10 cellular contexts compared by ENCODE assay signal in genomic region chr19:1210227-1210538, GRCh38. TPM values are rescaled to one million over a fixed set of nuclear protein-coding genes. Genes with fewer than 3 reads are reported as not detected.
DNase-seq lines count a peak whose midpoint lies in the region; ATAC-seq and TF ChIP-seq lines count a peak whose summit lies in the region.
"Had no signal": no experiment of that assay in that cellular context is flagged by ENCODE, and none has a peak within 500 bp of the region (broad histone marks: within the 10 kb centered on the region; RNA-seq: fewer than 3 reads in every experiment).

No MANE protein-coding gene starts in this region.

- intact Hi-C loops in sciatic nerve (cut with DNase I) (no loop called here), sigmoid colon (cut with DNase I) (no loop called here)

- WGBS in sigmoid colon, 2 donors: 93 to 94% methylated on average over 13 of the region's 13 CpGs

- H3K27me3 ChIP-seq in sigmoid colon: no peaks in the 10 kb centered on the region
- H3K27me3 ChIP-seq: right lobe of liver, SJSA1 had no signal

- TF ChIP-seq CTCF in RWPE1 (conservative IDR thresholded peaks at IDR 0.05; ENCODE audit: low read depth) (no peak), sigmoid colon (IDR thresholded peaks at IDR 0.05) (no peak)

- DNase-seq in RWPE1 (ENCODE audit: low spot score) (no peak), epithelial cell of prostate (ENCODE audit: low read depth, low spot score) (no peak), sciatic nerve (ENCODE audit: low spot score) (peak; percentile 68), A172 (ENCODE audit: low spot score) (no peak), sigmoid colon (no peak), NCI-H1092 treated with DMSO at 0.1 percent for 48 hours (lab: John Stamatoyannopoulos, UW) (no peak)
- DNase-seq: dermis blood vessel endothelial cell had no signal

- no peak overlapping the region for H3K4me3 ChIP-seq in sigmoid colon
- H3K4me3 ChIP-seq: right lobe of liver, SJSA1 had no signal

- H3K36me3 ChIP-seq in sigmoid colon: peaks cover 0 to 4% (median 0%) of the 10 kb centered on the region in 4 donors

- H3K27ac ChIP-seq in RWPE1 (peak overlapping the region; percentile 98), epithelial cell of prostate (peak overlapping the region; percentile 97), sigmoid colon (peak overlapping the region in 1 of 4 donors; percentile 26)
- H3K27ac ChIP-seq: right lobe of liver, SJSA1 had no signal

- H3K4me1 ChIP-seq in sigmoid colon: peaks cover 4 to 78% (median 71%) of the 10 kb centered on the region in 4 donors

- CTCF ChIA-PET in RWPE1 (lab: Yijun Ruan, JAX): interaction anchor here (0.9 kb wide), 1 partner anchor 31 kb away, joined by 4 read pairs; no protein-coding TSS in a partner anchor

- ATAC-seq in sciatic nerve: no peak
- ATAC-seq: right lobe of liver; stimulated activated memory B cell treated with anti-CD40 and anti-IgM and Interleukin-4, amounts not matched to agents 10 μg/mL and 1 μg/mL and 100 μg/mL, for 72 hours had no signal

- no peaks in the 10 kb centered on the region for H3K9me3 ChIP-seq in sigmoid colon
- H3K9me3 ChIP-seq: right lobe of liver, SJSA1 had no signal

- TF ChIP-seq POLR2A in sigmoid colon (IDR thresholded peaks at IDR 0.05): no peak

- POLR2A ChIA-PET in RWPE1 (lab: Yijun Ruan, JAX; ENCODE audit: low non-redundant PET): interaction anchor here (0.7 kb wide), 1 partner anchor 184 kb away, joined by 3 read pairs; the partner anchor contains the start of gene CNN2

- no peak for TF ChIP-seq EP300 in sigmoid colon (IDR thresholded peaks at IDR 0.05)

RNA-seq across cellular contexts. Expression of gene STK11, which starts 4.6 kb away (rescaled TPM):
- total RNA-seq in sciatic nerve (57.2 TPM), sigmoid colon (10 to 100 TPM; 36.4 to 51.0 (median 42.7) TPM)
- total RNA-seq in A172 (2014; rRNA removed; shearing (Covaris generic)): 87.8 and 98.9 TPM in 2 replicates
- polyA plus RNA-seq in sigmoid colon: 10 to 100 TPM; 31.2 to 86.5 (median 41.8) TPM

RNA-seq across cellular contexts. Expression of gene CBARP, which starts 27.6 kb away (rescaled TPM):
- total RNA-seq in sciatic nerve: 2.9 TPM
- 0.93 and 0.95 TPM in 2 replicates for total RNA-seq in A172 (2014; rRNA removed; shearing (Covaris generic))
- total RNA-seq in sigmoid colon: under 1 TPM in 3 of 4 donors, not detected in 1; 0.36 to 0.82 (median 0.81) TPM
- under 1 TPM in 1 of 3 donors, not detected in 2; 0.36 TPM for polyA plus RNA-seq in sigmoid colon

RNA-seq across cellular contexts. Expression of gene ATP5F1D, which starts 31.4 kb away (rescaled TPM):
- total RNA-seq in sciatic nerve (90.9 TPM), sigmoid colon (100 to 1,000 TPM in 3 of 4 donors, 10 to 100 TPM in 1; 74.7 to 112 (median 104) TPM)
- total RNA-seq in A172 (2014; rRNA removed; shearing (Covaris generic)): 42.2 and 78.9 TPM in 2 replicates
- 100 to 1,000 TPM; 294 to 390 (median 352) TPM for polyA plus RNA-seq in sigmoid colon

RNA-seq across cellular contexts. Expression of gene SBNO2, which starts 36.1 kb away (rescaled TPM):
- total RNA-seq in sciatic nerve (131 TPM), sigmoid colon (10 to 100 TPM in 3 of 4 donors, 1 to 10 TPM in 1; 6.8 to 91.9 (median 14.7) TPM)
- 37.0 and 51.1 TPM in 2 replicates for total RNA-seq in A172 (2014; rRNA removed; shearing (Covaris generic))
- 10 to 100 TPM; 11.4 to 75.0 (median 14.8) TPM for polyA plus RNA-seq in sigmoid colon

RNA-seq across cellular contexts. Expression of gene MIDN, which starts 38.2 kb away (rescaled TPM):
- total RNA-seq in sciatic nerve: 117 TPM
- total RNA-seq in A172 (2014; rRNA removed; shearing (Covaris generic)): 7.0 and 19.2 TPM in 2 replicates
- 10 to 100 TPM; 14.6 to 70.3 (median 15.4) TPM for total RNA-seq in sigmoid colon
- polyA plus RNA-seq in sigmoid colon: 10 to 100 TPM; 42.1 to 87.0 (median 57.7) TPM
